In the genomic region with DNA sequence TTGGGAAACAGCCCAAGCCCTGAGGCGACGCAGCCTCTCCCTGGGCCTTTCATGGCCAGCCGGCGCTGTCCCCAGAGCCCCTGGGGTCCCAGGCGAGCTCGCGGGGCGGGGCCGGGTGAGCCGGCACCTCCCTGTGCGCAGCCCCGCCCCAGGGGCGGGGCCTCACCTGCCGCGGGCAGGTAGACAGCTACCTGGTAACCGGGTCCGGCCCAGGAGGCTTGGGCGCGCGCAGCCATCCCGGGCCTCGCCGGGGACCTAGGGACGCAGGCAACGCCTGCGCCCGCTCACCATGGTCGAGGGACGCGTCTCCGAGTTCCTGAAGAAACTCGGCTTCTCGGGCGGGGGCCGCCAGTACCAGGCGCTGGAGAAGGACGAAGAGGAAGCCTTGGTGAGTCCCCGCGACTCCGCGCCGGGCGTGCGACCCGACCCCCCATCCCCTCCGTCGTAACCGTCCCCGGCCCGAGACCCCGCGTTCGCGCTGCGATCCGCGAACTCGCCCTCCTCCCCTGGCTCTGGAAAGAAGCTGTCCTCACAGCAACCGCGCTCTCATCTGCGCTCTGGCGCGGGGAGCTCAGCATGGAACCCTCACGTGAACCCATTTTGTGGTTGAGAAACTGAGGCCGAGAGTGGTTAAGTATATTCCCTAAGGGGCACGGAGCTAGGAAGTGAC, we compare ENCODE assay signal across 1 cellular context.
TF ChIP-seq lines count a peak whose summit lies in the region.

Gene ATP2C2 (plus strand): TSS at position 212 of the 670 bp plus-strand sequence. CDS start 78 bp downstream, at position 290.

TF ChIP-seq in A549, 52 proteins besides CTCF, POLR2A, EP300 and RAD21 (continued from another document):
- TF ChIP-seq FOSL2 (IDR thresholded peaks at IDR 0.05): no peak
- TF ChIP-seq FOSL2 (CRISPR knock-in tag; IDR thresholded peaks at IDR 0.05): no peak
- TF ChIP-seq MAFK (IDR thresholded peaks at IDR 0.05; ENCODE audit: partially characterized antibody): no peak
- TF ChIP-seq GATA3 (IDR thresholded peaks at IDR 0.05; ENCODE audit: borderline replicate concordance): no peak
- TF ChIP-seq NR3C1 (IDR thresholded peaks at IDR 0.05): no peak
- no peak for TF ChIP-seq JUNB (IDR thresholded peaks at IDR 0.05)
- TF ChIP-seq CHD2 (IDR thresholded peaks at IDR 0.05; ENCODE audit: low read length, partially characterized antibody): no peak
- no peak for TF ChIP-seq USF2 (IDR thresholded peaks at IDR 0.05)
- TF ChIP-seq, protein P1, sequence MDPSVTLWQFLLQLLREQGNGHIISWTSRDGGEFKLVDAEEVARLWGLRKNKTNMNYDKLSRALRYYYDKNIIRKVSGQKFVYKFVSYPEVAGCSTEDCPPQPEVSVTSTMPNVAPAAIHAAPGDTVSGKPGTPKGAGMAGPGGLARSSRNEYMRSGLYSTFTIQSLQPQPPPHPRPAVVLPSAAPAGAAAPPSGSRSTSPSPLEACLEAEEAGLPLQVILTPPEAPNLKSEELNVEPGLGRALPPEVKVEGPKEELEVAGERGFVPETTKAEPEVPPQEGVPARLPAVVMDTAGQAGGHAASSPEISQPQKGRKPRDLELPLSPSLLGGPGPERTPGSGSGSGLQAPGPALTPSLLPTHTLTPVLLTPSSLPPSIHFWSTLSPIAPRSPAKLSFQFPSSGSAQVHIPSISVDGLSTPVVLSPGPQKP (IDR thresholded peaks at IDR 0.05; ENCODE audit: low read depth, low read length): no peak
- TF ChIP-seq, protein P2, sequence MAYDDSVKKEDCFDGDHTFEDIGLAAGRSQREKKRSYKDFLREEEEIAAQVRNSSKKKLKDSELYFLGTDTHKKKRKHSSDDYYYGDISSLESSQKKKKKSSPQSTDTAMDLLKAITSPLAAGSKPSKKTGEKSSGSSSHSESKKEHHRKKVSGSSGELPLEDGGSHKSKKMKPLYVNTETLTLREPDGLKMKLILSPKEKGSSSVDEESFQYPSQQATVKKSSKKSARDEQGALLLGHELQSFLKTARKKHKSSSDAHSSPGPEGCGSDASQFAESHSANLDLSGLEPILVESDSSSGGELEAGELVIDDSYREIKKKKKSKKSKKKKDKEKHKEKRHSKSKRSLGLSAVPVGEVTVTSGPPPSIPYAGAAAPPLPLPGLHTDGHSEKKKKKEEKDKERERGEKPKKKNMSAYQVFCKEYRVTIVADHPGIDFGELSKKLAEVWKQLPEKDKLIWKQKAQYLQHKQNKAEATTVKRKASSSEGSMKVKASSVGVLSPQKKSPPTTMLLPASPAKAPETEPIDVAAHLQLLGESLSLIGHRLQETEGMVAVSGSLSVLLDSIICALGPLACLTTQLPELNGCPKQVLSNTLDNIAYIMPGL (CRISPR knock-in tag; IDR thresholded peaks at IDR 0.05; ENCODE audit: borderline replicate concordance): no peak
- TF ChIP-seq EHMT2 (IDR thresholded peaks at IDR 0.05; ENCODE audit: low read depth): no peak
